In the genomic region with DNA sequence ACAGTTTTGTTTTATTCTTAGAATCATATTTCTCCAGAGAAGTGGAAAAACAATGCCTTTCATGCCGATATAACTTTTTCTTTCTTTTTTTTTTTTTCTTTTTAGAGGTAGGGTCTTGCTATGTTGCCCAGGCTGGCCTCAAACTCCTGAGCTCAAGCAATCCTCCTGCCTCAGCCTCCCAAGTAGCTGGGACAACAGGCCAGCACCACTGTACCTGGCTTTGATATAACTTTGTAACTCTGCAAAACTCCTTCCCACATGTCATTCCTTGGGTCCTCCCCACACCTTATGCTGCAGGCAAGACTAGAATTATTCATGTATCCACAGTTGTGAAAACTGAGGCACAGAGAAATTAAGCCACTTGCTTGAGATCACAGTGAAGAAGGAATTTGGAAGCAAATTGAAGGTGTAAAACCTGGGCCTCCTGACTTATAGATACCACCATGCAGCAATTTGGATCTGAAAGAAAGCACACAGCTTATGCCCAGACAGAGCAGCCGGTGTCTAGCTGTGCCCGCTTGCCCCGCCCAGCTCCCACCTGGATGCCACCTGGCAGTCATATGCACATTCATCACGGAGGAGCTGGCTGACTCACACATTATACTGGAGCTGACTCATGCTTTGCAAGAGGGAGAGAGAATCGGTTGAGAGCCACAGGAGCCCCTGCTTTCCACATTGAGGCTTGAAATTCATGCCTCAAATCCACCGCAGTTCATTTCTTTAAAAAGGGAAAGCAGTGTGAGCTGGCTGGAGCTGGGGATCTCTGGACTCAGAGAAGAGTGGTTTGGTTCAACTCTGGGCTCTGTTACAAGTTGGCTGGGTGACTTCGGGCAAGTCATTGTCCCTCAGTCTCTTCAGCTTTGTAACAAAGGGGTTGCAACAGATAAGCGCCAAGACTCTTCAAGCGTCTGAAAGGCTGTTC, we compare ENCODE assay signal across 8 cellular contexts. TPM values are rescaled to one million over a fixed set of nuclear protein-coding genes. Genes with fewer than 3 reads are reported as not detected.
DNase-seq lines count a peak whose midpoint lies in the region; ATAC-seq and TF ChIP-seq lines count a peak whose summit lies in the region.

No MANE protein-coding gene starts in this region.

- TF ChIP-seq CTCF in foreskin keratinocyte (conservative IDR thresholded peaks at IDR 0.05) (no peak), gastroesophageal sphincter (IDR thresholded peaks at IDR 0.05) (no peak)

- H3K9me3 ChIP-seq in gastroesophageal sphincter, result no peaks in the 10 kb centered on the region

- H3K36me3 ChIP-seq in gastroesophageal sphincter, result no peaks in the 10 kb centered on the region

- peak overlapping the region; percentile 97 for H3K27ac ChIP-seq in foreskin keratinocyte
- no peak overlapping the region for H3K27ac ChIP-seq in gastroesophageal sphincter

- ATAC-seq in foreskin keratinocyte, result peak; percentile 91
- no peak for ATAC-seq in HG03442 (IDR thresholded peaks at IDR 0.05; ENCODE audit: unreplicated experiment)
- no peak for ATAC-seq in gastroesophageal sphincter

- 62 to 70% methylated on average over 7 to 8 of the region's 10 CpGs for WGBS in gastroesophageal sphincter (ENCODE audit: low coverage in 1 of 2), 2 donors

- TF ChIP-seq POLR2A in gastroesophageal sphincter (IDR thresholded peaks at IDR 0.05), result no peak

- H3K27me3 ChIP-seq in foreskin keratinocyte, result no peaks in the 10 kb centered on the region
- no peaks in the 10 kb centered on the region for H3K27me3 ChIP-seq in gastroesophageal sphincter

- no peak overlapping the region for H3K4me3 ChIP-seq in gastroesophageal sphincter

- peaks cover 26% of the 10 kb centered on the region for H3K4me1 ChIP-seq in foreskin keratinocyte
- H3K4me1 ChIP-seq in gastroesophageal sphincter, result peaks cover 0 to 20% (median 10%) of the 10 kb centered on the region in 3 donors

- DNase-seq in COR-L47 (lab: John Stamatoyannopoulos, UW) (peak; percentile 84), LHCN-M2 (ENCODE audit: low read depth) (peak; percentile 95), SHP77 treated with DMSO at 0.1 percent for 48 hours (lab: John Stamatoyannopoulos, UW) (peak; percentile 78), foreskin keratinocyte (peak; percentile 96 to 99), stromal cell of bone marrow (ENCODE audit: low read depth) (peak; percentile 78), SK-N-DZ (ENCODE audit: low spot score) (no peak)

- no peak for TF ChIP-seq EP300 in gastroesophageal sphincter (IDR thresholded peaks at IDR 0.05)

RNA-seq across cellular contexts. Expression of gene SLC2A1, which starts 8.3 kb away (rescaled TPM):
- total RNA-seq in LHCN-M2 (2014; rRNA removed), result 244 and 317 TPM in 2 replicates
- polyA plus RNA-seq in LHCN-M2 (2012), result 157 TPM
- total RNA-seq in foreskin keratinocyte, result 204 and 209 TPM in 2 replicates
- polyA plus RNA-seq in foreskin keratinocyte, result 178 and 182 TPM in 2 replicates
- 33.7 and 85.1 TPM in 2 replicates for polyA plus RNA-seq in SK-N-DZ (2014; cell fraction: cytosol; rRNA removed)
- 30.9 and 37.5 TPM in 2 replicates for polyA plus RNA-seq in SK-N-DZ (2014; cell fraction: nucleus; rRNA removed)
- 100 to 1,000 TPM in 1 of 4 donors, 10 to 100 TPM in 3; 23.5 to 106 (median 45.9) TPM for total RNA-seq in gastroesophageal sphincter
